ENCODE assay signal across 1 cellular context in the genomic region with DNA sequence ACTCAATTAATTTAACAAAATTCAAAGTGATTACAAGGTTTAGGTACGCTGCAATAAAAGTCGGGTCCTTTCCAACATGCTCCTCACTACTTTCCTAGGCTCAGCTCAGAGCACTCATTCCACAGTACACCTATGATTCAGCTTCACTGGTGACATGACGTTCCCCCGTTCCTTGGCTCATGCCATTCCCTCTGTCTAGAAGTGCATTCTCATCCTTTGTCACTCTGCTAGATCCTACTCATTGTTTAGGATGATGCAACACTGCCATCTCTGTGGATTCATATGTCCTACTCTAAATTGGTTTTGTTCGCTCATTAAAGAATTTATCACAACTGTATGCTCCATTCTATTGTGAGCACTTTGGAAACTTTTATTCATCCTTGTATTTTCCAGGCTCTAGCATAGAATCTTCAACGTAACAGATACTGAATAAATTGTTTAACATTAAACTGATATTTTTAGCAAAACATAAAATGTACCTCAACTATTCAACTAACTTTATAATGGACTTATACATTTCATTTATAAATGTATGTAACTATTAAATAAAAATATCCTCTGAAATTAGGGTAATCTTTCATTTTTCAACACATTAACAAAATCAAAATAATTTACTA.
TF ChIP-seq lines count a peak whose summit lies in the region.

No MANE protein-coding gene starts in this region.

TF ChIP-seq in K562, 482 proteins besides CTCF, POLR2A, EP300 and RAD21 (continued from another document and continues in another):
- TF ChIP-seq, protein P1, sequence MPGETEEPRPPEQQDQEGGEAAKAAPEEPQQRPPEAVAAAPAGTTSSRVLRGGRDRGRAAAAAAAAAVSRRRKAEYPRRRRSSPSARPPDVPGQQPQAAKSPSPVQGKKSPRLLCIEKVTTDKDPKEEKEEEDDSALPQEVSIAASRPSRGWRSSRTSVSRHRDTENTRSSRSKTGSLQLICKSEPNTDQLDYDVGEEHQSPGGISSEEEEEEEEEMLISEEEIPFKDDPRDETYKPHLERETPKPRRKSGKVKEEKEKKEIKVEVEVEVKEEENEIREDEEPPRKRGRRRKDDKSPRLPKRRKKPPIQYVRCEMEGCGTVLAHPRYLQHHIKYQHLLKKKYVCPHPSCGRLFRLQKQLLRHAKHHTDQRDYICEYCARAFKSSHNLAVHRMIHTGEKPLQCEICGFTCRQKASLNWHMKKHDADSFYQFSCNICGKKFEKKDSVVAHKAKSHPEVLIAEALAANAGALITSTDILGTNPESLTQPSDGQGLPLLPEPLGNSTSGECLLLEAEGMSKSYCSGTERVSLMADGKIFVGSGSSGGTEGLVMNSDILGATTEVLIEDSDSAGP (CRISPR knock-in tag; IDR thresholded peaks at IDR 0.05), result no peak
- TF ChIP-seq CBFA2T2 (conservative IDR thresholded peaks at IDR 0.05) (no peak), PPARD (CRISPR knock-in tag; IDR thresholded peaks at IDR 0.05) (no peak), ZC3H8 (IDR thresholded peaks at IDR 0.05) (no peak), CBX1 (IDR thresholded peaks at IDR 0.05; ENCODE audit: low read depth) (no peak), ERF (CRISPR knock-in tag; IDR thresholded peaks at IDR 0.05) (no peak), HDAC1 (IDR thresholded peaks at IDR 0.05) (peak in 1 of 2 experiments; percentile 9; a peak in 1 of 4 replicates), HDAC2 (IDR thresholded peaks at IDR 0.05) (peak; percentile 78), TAF1 (IDR thresholded peaks at IDR 0.05; ENCODE audit: control insufficient read depth, extremely low read depth, insufficient read depth, low read length, severe bottlenecking) (no peak), CBX3 (IDR thresholded peaks at IDR 0.05; ENCODE audit: borderline replicate concordance in 1 of 2, low read length in 2 of 2) (peak in 1 of 2 experiments; percentile 16; a peak in 1 of 3 replicates), SAFB (IDR thresholded peaks at IDR 0.05; ENCODE audit: borderline replicate concordance, low read depth, low read length) (no peak), NONO (IDR thresholded peaks at IDR 0.05; ENCODE audit: low read depth in 2 of 2, low read length in 1 of 2) (no peak), GATA2 (CRISPR knock-in tag; IDR thresholded peaks at IDR 0.05) (no peak), SMARCB1 (IDR thresholded peaks at IDR 0.05; ENCODE audit: insufficient read length, low read depth) (no peak), TARDBP (IDR thresholded peaks at IDR 0.05) (no peak), NR4A1 (CRISPR knock-in tag; IDR thresholded peaks at IDR 0.05) (no peak), NR4A1 (tag; IDR thresholded peaks at IDR 0.05) (peak; percentile 30; the same call in 1 of the 2 replicates), ZNF766 (CRISPR knock-in tag; conservative IDR thresholded peaks at IDR 0.05) (no peak), SREBF2 (CRISPR knock-in tag; IDR thresholded peaks at IDR 0.05) (no peak)
- TF ChIP-seq, protein P2, sequence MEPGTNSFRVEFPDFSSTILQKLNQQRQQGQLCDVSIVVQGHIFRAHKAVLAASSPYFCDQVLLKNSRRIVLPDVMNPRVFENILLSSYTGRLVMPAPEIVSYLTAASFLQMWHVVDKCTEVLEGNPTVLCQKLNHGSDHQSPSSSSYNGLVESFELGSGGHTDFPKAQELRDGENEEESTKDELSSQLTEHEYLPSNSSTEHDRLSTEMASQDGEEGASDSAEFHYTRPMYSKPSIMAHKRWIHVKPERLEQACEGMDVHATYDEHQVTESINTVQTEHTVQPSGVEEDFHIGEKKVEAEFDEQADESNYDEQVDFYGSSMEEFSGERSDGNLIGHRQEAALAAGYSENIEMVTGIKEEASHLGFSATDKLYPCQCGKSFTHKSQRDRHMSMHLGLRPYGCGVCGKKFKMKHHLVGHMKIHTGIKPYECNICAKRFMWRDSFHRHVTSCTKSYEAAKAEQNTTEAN (CRISPR knock-in tag; IDR thresholded peaks at IDR 0.05), result no peak
- TF ChIP-seq, protein P3, sequence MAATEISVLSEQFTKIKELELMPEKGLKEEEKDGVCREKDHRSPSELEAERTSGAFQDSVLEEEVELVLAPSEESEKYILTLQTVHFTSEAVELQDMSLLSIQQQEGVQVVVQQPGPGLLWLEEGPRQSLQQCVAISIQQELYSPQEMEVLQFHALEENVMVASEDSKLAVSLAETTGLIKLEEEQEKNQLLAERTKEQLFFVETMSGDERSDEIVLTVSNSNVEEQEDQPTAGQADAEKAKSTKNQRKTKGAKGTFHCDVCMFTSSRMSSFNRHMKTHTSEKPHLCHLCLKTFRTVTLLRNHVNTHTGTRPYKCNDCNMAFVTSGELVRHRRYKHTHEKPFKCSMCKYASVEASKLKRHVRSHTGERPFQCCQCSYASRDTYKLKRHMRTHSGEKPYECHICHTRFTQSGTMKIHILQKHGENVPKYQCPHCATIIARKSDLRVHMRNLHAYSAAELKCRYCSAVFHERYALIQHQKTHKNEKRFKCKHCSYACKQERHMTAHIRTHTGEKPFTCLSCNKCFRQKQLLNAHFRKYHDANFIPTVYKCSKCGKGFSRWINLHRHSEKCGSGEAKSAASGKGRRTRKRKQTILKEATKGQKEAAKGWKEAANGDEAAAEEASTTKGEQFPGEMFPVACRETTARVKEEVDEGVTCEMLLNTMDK (IDR thresholded peaks at IDR 0.05; ENCODE audit: borderline replicate concordance, insufficient read depth, low read depth, low read length, poor library complexity, severe bottlenecking), result no peak
- TF ChIP-seq, protein P4, sequence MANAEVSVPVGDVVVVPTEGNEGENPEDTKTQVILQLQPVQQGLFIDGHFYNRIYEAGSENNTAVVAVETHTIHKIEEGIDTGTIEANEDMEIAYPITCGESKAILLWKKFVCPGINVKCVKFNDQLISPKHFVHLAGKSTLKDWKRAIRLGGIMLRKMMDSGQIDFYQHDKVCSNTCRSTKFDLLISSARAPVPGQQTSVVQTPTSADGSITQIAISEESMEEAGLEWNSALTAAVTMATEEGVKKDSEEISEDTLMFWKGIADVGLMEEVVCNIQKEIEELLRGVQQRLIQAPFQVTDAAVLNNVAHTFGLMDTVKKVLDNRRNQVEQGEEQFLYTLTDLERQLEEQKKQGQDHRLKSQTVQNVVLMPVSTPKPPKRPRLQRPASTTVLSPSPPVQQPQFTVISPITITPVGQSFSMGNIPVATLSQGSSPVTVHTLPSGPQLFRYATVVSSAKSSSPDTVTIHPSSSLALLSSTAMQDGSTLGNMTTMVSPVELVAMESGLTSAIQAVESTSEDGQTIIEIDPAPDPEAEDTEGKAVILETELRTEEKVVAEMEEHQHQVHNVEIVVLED (CRISPR knock-in tag; IDR thresholded peaks at IDR 0.05), result no peak
- TF ChIP-seq, protein P5, sequence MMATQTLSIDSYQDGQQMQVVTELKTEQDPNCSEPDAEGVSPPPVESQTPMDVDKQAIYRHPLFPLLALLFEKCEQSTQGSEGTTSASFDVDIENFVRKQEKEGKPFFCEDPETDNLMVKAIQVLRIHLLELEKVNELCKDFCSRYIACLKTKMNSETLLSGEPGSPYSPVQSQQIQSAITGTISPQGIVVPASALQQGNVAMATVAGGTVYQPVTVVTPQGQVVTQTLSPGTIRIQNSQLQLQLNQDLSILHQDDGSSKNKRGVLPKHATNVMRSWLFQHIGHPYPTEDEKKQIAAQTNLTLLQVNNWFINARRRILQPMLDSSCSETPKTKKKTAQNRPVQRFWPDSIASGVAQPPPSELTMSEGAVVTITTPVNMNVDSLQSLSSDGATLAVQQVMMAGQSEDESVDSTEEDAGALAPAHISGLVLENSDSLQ (IDR thresholded peaks at IDR 0.05), result peak; percentile 69
- TF ChIP-seq, protein P6, sequence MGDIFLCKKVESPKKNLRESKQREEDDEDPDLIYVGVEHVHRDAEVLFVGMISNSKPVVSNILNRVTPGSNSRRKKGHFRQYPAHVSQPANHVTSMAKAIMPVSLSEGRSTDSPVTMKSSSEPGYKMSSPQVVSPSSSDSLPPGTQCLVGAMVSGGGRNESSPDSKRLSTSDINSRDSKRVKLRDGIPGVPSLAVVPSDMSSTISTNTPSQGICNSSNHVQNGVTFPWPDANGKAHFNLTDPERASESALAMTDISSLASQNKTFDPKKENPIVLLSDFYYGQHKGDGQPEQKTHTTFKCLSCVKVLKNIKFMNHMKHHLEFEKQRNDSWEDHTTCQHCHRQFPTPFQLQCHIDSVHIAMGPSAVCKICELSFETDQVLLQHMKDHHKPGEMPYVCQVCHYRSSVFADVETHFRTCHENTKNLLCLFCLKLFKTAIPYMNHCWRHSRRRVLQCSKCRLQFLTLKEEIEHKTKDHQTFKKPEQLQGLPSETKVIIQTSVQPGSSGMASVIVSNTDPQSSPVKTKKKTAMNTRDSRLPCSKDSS (IDR thresholded peaks at IDR 0.05; ENCODE audit: low read depth, partially characterized antibody), result no peak
- TF ChIP-seq, protein P7, sequence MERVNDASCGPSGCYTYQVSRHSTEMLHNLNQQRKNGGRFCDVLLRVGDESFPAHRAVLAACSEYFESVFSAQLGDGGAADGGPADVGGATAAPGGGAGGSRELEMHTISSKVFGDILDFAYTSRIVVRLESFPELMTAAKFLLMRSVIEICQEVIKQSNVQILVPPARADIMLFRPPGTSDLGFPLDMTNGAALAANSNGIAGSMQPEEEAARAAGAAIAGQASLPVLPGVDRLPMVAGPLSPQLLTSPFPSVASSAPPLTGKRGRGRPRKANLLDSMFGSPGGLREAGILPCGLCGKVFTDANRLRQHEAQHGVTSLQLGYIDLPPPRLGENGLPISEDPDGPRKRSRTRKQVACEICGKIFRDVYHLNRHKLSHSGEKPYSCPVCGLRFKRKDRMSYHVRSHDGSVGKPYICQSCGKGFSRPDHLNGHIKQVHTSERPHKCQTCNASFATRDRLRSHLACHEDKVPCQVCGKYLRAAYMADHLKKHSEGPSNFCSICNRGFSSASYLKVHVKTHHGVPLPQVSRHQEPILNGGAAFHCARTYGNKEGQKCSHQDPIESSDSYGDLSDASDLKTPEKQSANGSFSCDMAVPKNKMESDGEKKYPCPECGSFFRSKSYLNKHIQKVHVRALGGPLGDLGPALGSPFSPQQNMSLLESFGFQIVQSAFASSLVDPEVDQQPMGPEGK (CRISPR knock-in tag; IDR thresholded peaks at IDR 0.05; ENCODE audit: borderline replicate concordance), result no peak
- TF ChIP-seq, protein P8, sequence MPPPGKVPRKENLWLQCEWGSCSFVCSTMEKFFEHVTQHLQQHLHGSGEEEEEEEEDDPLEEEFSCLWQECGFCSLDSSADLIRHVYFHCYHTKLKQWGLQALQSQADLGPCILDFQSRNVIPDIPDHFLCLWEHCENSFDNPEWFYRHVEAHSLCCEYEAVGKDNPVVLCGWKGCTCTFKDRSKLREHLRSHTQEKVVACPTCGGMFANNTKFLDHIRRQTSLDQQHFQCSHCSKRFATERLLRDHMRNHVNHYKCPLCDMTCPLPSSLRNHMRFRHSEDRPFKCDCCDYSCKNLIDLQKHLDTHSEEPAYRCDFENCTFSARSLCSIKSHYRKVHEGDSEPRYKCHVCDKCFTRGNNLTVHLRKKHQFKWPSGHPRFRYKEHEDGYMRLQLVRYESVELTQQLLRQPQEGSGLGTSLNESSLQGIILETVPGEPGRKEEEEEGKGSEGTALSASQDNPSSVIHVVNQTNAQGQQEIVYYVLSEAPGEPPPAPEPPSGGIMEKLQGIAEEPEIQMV (tag; conservative IDR thresholded peaks at IDR 0.05; ENCODE audit: low read depth), result no peak
- TF ChIP-seq, protein P9, sequence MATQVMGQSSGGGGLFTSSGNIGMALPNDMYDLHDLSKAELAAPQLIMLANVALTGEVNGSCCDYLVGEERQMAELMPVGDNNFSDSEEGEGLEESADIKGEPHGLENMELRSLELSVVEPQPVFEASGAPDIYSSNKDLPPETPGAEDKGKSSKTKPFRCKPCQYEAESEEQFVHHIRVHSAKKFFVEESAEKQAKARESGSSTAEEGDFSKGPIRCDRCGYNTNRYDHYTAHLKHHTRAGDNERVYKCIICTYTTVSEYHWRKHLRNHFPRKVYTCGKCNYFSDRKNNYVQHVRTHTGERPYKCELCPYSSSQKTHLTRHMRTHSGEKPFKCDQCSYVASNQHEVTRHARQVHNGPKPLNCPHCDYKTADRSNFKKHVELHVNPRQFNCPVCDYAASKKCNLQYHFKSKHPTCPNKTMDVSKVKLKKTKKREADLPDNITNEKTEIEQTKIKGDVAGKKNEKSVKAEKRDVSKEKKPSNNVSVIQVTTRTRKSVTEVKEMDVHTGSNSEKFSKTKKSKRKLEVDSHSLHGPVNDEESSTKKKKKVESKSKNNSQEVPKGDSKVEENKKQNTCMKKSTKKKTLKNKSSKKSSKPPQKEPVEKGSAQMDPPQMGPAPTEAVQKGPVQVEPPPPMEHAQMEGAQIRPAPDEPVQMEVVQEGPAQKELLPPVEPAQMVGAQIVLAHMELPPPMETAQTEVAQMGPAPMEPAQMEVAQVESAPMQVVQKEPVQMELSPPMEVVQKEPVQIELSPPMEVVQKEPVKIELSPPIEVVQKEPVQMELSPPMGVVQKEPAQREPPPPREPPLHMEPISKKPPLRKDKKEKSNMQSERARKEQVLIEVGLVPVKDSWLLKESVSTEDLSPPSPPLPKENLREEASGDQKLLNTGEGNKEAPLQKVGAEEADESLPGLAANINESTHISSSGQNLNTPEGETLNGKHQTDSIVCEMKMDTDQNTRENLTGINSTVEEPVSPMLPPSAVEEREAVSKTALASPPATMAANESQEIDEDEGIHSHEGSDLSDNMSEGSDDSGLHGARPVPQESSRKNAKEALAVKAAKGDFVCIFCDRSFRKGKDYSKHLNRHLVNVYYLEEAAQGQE (CRISPR knock-in tag; IDR thresholded peaks at IDR 0.05; ENCODE audit: low read depth), result no peak
- TF ChIP-seq, protein P10, sequence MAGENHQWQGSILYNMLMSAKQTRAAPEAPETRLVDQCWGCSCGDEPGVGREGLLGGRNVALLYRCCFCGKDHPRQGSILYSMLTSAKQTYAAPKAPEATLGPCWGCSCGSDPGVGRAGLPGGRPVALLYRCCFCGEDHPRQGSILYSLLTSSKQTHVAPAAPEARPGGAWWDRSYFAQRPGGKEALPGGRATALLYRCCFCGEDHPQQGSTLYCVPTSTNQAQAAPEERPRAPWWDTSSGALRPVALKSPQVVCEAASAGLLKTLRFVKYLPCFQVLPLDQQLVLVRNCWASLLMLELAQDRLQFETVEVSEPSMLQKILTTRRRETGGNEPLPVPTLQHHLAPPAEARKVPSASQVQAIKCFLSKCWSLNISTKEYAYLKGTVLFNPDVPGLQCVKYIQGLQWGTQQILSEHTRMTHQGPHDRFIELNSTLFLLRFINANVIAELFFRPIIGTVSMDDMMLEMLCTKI (IDR thresholded peaks at IDR 0.05; ENCODE audit: partially characterized antibody), result no peak
